In the genomic region with DNA sequence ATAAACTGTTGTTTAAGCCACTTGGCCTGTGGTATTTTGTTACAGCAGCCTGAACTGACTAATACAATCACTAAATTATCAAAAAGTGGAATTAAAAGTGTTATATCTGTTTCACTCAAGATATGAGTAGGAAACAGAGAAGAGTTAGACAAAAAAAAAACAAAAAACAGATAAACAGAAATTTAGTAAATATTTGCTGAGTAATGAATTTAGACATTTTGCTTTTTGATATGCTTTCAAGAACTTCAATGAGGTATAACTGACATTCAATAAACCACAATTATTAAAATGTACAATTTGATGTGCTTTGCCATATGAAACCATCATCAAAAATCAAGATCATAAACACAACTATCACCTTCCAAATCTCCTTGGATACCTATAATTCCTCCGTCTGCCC, we compare ENCODE assay signal across 3 cellular contexts.
A peak's percentile ranks its signal among the peaks of the same experiment; 100 is the strongest.
TF ChIP-seq lines count a peak whose summit lies in the region.

No MANE protein-coding gene starts in this region.

TF ChIP-seq in A549, 52 proteins besides CTCF, POLR2A, EP300 and RAD21:
- TF ChIP-seq MAFK (IDR thresholded peaks at IDR 0.05; ENCODE audit: partially characterized antibody) (peak; percentile 94), CEBPB (IDR thresholded peaks at IDR 0.05) (no peak), MYC (IDR thresholded peaks at IDR 0.05; ENCODE audit: borderline replicate concordance, low read length) (no peak)
- TF ChIP-seq, protein P1, sequence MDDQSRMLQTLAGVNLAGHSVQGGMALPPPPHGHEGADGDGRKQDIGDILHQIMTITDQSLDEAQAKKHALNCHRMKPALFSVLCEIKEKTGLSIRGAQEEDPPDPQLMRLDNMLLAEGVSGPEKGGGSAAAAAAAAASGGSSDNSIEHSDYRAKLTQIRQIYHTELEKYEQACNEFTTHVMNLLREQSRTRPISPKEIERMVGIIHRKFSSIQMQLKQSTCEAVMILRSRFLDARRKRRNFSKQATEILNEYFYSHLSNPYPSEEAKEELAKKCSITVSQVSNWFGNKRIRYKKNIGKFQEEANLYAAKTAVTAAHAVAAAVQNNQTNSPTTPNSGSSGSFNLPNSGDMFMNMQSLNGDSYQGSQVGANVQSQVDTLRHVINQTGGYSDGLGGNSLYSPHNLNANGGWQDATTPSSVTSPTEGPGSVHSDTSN (IDR thresholded peaks at IDR 0.05), result no peak
TF ChIP-seq in A549: peak in this region for 1.

TF ChIP-seq in IMR-90, 13 proteins besides CTCF, POLR2A, EP300 and RAD21:
- TF ChIP-seq SMC3 (IDR thresholded peaks at IDR 0.05; ENCODE audit: low read depth, low read length), result no peak
- TF ChIP-seq MAFK (IDR thresholded peaks at IDR 0.05; ENCODE audit: low read depth, low read length), result peak; percentile 91

TF ChIP-seq in H1, 55 proteins besides CTCF, POLR2A, EP300 and RAD21:
- TF ChIP-seq MAFK (IDR thresholded peaks at IDR 0.05; ENCODE audit: low read depth, low read length) (peak; percentile 61; the same call in 1 of the 2 replicates), SAP30 (IDR thresholded peaks at IDR 0.05; ENCODE audit: insufficient read depth, insufficient replicate concordance, low read length) (no peak)
